In the genomic region with DNA sequence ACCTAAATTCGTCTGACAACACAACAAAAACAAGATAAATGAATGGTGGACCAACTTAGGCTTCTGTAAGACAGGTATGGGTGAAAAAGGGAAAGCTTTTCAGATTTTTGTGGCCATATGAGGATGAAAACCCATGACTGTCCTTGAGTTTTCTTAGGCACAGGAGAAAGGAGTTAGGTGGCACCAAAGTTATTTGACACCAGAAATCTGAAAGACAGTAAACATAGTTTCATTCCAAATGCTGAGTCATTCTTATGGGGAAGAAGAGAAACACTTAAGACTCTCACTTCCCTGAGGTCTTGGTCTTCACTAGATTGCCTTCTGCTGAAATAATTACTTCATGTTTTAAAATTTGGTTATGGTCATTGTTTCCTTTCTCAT, we compare ENCODE assay signal across 9 cellular contexts. TPM values are rescaled to one million over a fixed set of nuclear protein-coding genes. Genes with fewer than 3 reads are reported as not detected.
DNase-seq lines count a peak whose midpoint lies in the region; ATAC-seq and TF ChIP-seq lines count a peak whose summit lies in the region.
"Had no signal": no experiment of that assay in that cellular context is flagged by ENCODE, and none has a peak within 500 bp of the region (broad histone marks: within the 10 kb centered on the region; RNA-seq: fewer than 3 reads in every experiment).

No MANE protein-coding gene starts in this region.

- peak; percentile 72 for ATAC-seq in GM18502 (IDR thresholded peaks at IDR 0.05; ENCODE audit: poor library complexity, unreplicated experiment)
- no peak for ATAC-seq in T-helper 17 cell

- peak overlapping the region; percentile 3; the same call in 1 of the 2 replicates for H3K9ac ChIP-seq in KMS-11

- H3K27me3 Mint-ChIP-seq in T-helper 17 cell, result peaks cover 6% of the 10 kb centered on the region

- no peaks in the 10 kb centered on the region for H3K79me2 ChIP-seq in KMS-11 (ENCODE audit: insufficient read depth, low read depth)

- in situ Hi-C loops in astrocyte of the spinal cord (cut with HindIII; ENCODE audit: low sequenced_read_pairs), result no loop called here

- H3K27me3 ChIP-seq in KMS-11 (ENCODE audit: insufficient read depth, low read depth), result no peaks in the 10 kb centered on the region
- H3K27me3 ChIP-seq in prostate gland (replicated peaks; ENCODE audit: insufficient read depth), result no peaks in the 10 kb centered on the region

- DNase-seq in H4 (ENCODE audit: low spot score), result peak; percentile 84
- DNase-seq in astrocyte of the spinal cord (ENCODE audit: low read depth, low spot score), result peak; percentile 71
- DNase-seq in prostate gland (ENCODE audit: low spot score), result no peak
- DNase-seq in T-helper 17 cell, result no peak
- DNase-seq in retina, result no peak
- DNase-seq in activated CD8-positive, alpha-beta memory T cell treated with anti-CD3 and anti-CD28 coated beads, Interleukin-2, amount 50 U/mL, for 4 hours, result no peak

- no peak for TF ChIP-seq POLR2A in prostate gland (IDR thresholded peaks at IDR 0.05)

- no peaks in the 10 kb centered on the region for H3K36me3 Mint-ChIP-seq in T-helper 17 cell (ENCODE audit: low read depth)

- peaks cover 4% of the 10 kb centered on the region for H3K4me1 Mint-ChIP-seq in T-helper 17 cell

- peak overlapping the region; percentile 27 for H3K4me2 ChIP-seq in KMS-11

- H2AFZ ChIP-seq in KMS-11 (ENCODE audit: low read depth), result peak overlapping the region; percentile 5; the same call in 1 of the 2 replicates

- H3K4me1 ChIP-seq in KMS-11 (ENCODE audit: low read depth, poor library complexity, severe bottlenecking) (peaks cover 45% of the 10 kb centered on the region), prostate gland (replicated peaks) (no peaks in the 10 kb centered on the region)

- H3K9me3 ChIP-seq in prostate gland (no peaks in the 10 kb centered on the region), T-helper 17 cell (ENCODE audit: control insufficient read depth, low read length, poor library complexity, severe bottlenecking) (no peaks in the 10 kb centered on the region)

- H3K4me3 ChIP-seq in KMS-11 (IDR thresholded peaks at IDR 0.05; ENCODE audit: insufficient read depth, low read depth, low read length) (peak overlapping the region; percentile 66), astrocyte of the spinal cord (ENCODE audit: low read depth, low read length) (no peak overlapping the region), prostate gland (no peak overlapping the region)

- 85% methylated on average over 1 of the region's 1 CpG for WGBS in prostate gland

- H3K36me3 ChIP-seq in KMS-11 (ENCODE audit: insufficient read depth) (no peaks in the 10 kb centered on the region), prostate gland (no peaks in the 10 kb centered on the region)

- no peaks in the 10 kb centered on the region for H4K20me1 ChIP-seq in KMS-11 (ENCODE audit: insufficient read depth)

- TF ChIP-seq CTCF in KMS-11 (conservative IDR thresholded peaks at IDR 0.05; ENCODE audit: low read depth, low read length) (no peak), astrocyte of the spinal cord (IDR thresholded peaks at IDR 0.05; ENCODE audit: low read depth, low read length) (no peak), prostate gland (IDR thresholded peaks at IDR 0.05) (no peak)

- no peak overlapping the region for H3K27ac Mint-ChIP-seq in T-helper 17 cell

- H3K27ac ChIP-seq in KMS-11 (peak overlapping the region; percentile 29; the same call in 1 of the 2 replicates), prostate gland (peak overlapping the region; percentile 9 to 26)

- H3K4me3 Mint-ChIP-seq in T-helper 17 cell, result no peak overlapping the region
- H3K4me3 Mint-ChIP-seq: neural crest cell had no signal

- intact Hi-C loops in prostate gland (cut with DNase I), result loop anchor here (10.0 kb wide), 1 partner anchor 144 kb away; no protein-coding TSS in a partner anchor

RNA-seq across cellular contexts. Expression of a gene that starts 5.2 kb away (rescaled TPM):
- total RNA-seq in H4 (2014; rRNA removed; shearing (Covaris generic)), result 72.2 and 84.6 TPM in 2 replicates
- 10 to 100 TPM; 26.6 to 95.3 TPM for total RNA-seq in prostate gland
- total RNA-seq in T-helper 17 cell, result 10 to 100 TPM in 1 of 2 donors, 1 to 10 TPM in 1; 9.8 to 12.7 TPM

Comparison
In these comparisons a context has a peak if more than half of its experiments do, and no peak if none do; other contexts are left out.
1. DNase-seq: peak in H4 (single experiment) and astrocyte of the spinal cord (single experiment); none in prostate gland (single experiment), T-helper 17 cell (0 of 3), retina (single experiment) and activated CD8-positive, alpha-beta memory T cell treated with anti-CD3 and anti-CD28 coated beads, Interleukin-2, amount 50 U/mL, for 4 hours (single experiment).